Comparison of ENCODE assay signal across 8 cellular contexts in the genomic region with DNA sequence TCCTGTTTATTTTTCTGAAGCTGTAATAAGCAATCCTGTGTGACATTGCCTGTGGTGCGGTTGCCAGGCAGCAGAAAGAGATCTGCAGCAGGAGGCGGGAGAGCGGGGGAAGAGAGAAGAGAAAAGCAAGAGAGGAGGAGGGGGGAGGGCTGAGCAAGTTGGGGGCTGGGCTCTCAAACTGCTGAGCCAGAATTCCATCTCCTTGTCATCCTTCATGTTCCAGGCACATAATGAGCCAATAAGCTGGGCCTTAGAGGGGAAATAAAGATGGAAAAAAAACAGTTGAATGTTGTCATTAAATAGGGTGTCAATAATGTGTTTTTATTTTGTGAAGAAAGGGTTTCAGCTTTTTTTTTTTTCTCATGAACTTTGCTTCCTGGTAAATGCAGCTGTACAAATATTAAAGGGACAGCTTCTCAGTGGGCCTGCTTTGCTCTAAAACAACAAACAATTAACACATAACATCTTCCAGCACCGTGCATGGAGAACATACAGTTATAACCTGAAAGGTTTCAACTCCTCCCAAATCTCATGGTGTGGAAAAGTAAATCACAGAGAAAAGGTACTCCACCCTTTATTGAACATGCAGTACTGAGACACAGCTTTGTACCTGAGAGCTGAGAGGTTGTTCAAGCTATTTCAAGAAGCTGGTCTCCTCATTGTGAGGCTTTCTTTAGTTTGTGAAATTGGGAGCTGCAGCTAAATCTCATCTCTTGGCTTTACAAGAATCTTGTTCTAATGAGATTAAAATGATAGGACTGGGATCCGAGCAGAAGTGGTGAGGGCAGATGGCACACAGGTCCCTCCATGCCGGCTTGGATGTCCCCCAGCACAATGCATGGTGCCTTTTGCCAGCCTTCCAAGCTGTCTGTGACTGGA.
A peak's percentile ranks its signal among the peaks of the same experiment; 100 is the strongest.
DNase-seq lines count a peak whose midpoint lies in the region; ATAC-seq lines count a peak whose summit lies in the region.

No MANE protein-coding gene starts in this region.

- H3K4me1 Mint-ChIP-seq in activated naive CD8-positive, alpha-beta T cell treated with anti-CD3 and anti-CD28 coated beads for 36 hours, result peaks cover 40% of the 10 kb centered on the region

- no peak overlapping the region for H3K27ac Mint-ChIP-seq in activated naive CD8-positive, alpha-beta T cell treated with anti-CD3 and anti-CD28 coated beads for 36 hours

- ATAC-seq in left ventricle myocardium superior (peak; percentile 98), HG03378 (IDR thresholded peaks at IDR 0.05; ENCODE audit: unreplicated experiment) (no peak), GM18867 (IDR thresholded peaks at IDR 0.05; ENCODE audit: unreplicated experiment) (no peak), HG02588 (IDR thresholded peaks at IDR 0.05; ENCODE audit: unreplicated experiment) (no peak)

- intact Hi-C loops in left ventricle myocardium superior (cut with micrococcal nuclease), result no loop called here

- no peak overlapping the region for H3K4me3 Mint-ChIP-seq in activated naive CD8-positive, alpha-beta T cell treated with anti-CD3 and anti-CD28 coated beads for 36 hours

- no peaks in the 10 kb centered on the region for H3K27me3 Mint-ChIP-seq in activated naive CD8-positive, alpha-beta T cell treated with anti-CD3 and anti-CD28 coated beads for 36 hours

- DNase-seq in G401 (ENCODE audit: low spot score) (peak; percentile 97), NCI-H446 treated with DMSO at 0.1 percent for 48 hours (lab: John Stamatoyannopoulos, UW) (peak; percentile 91), left ventricle myocardium superior (peak; percentile 85), pons (ENCODE audit: low spot score) (peak; percentile 91)
- DNase-seq in activated naive CD8-positive, alpha-beta T cell treated with anti-CD3 and anti-CD28 coated beads for 36 hours, result peak; percentile 25

- H3K9me3 Mint-ChIP-seq in activated naive CD8-positive, alpha-beta T cell treated with anti-CD3 and anti-CD28 coated beads for 36 hours, result no peaks in the 10 kb centered on the region

- in situ Hi-C loops in G401 (cut with HindIII; ENCODE audit: low sequenced_read_pairs), result no loop called here

- peaks cover 3% of the 10 kb centered on the region for H3K36me3 Mint-ChIP-seq in activated naive CD8-positive, alpha-beta T cell treated with anti-CD3 and anti-CD28 coated beads for 36 hours

Comparison
In these comparisons a context has a peak if more than half of its experiments do, and no peak if none do; other contexts are left out.
1. DNase-seq: peak in every context shown above with its lines; median percentile 97 in G401; 91 in NCI-H446 treated with DMSO at 0.1 percent for 48 hours; 91 in pons; 85 in left ventricle myocardium superior; 25 in activated naive CD8-positive, alpha-beta T cell treated with anti-CD3 and anti-CD28 coated beads for 36 hours.